ENCODE assay signal across 28 cellular contexts in genomic region chrX:23937100-23937499, GRCh38. TPM values are rescaled to one million over a fixed set of nuclear protein-coding genes. Genes with fewer than 3 reads are reported as not detected.
DNase-seq lines count a peak whose midpoint lies in the region; ATAC-seq and TF ChIP-seq lines count a peak whose summit lies in the region.
"Had no signal": no experiment of that assay in that cellular context is flagged by ENCODE, and none has a peak within 500 bp of the region (broad histone marks: within the 10 kb centered on the region; RNA-seq: fewer than 3 reads in every experiment).

No MANE protein-coding gene starts in this region.

- H3K9me3 ChIP-seq in endodermal cell (ENCODE audit: control insufficient read depth, low read length): no peaks in the 10 kb centered on the region
- H3K9me3 ChIP-seq in CD8-positive, alpha-beta T cell (ENCODE audit: low read length): no peaks in the 10 kb centered on the region
- H3K9me3 ChIP-seq: A549, gastrocnemius medialis had no signal

- H3K27me3 ChIP-seq in endodermal cell (ENCODE audit: control insufficient read depth, insufficient read depth, low read length, poor library complexity, severe bottlenecking): no peaks in the 10 kb centered on the region
- H3K27me3 ChIP-seq in CD8-positive, alpha-beta T cell (ENCODE audit: insufficient read depth, low read length): no peaks in the 10 kb centered on the region
- H3K27me3 ChIP-seq: gastrocnemius medialis had no signal

- no peak overlapping the region for H3K4me3 ChIP-seq in endodermal cell (ENCODE audit: low read length)
- H3K4me3 ChIP-seq in CD8-positive, alpha-beta T cell (ENCODE audit: low read depth, low read length): no peak overlapping the region
- H3K4me3 ChIP-seq: A549, gastrocnemius medialis, SK-N-MC, smooth muscle cell had no signal

- H3K4me3 Mint-ChIP-seq in activated CD4-positive, alpha-beta T cell treated with anti-CD3 and anti-CD28 coated beads, Interleukin-2, amount 10 ng/mL, durations not matched to agents 24 days and 14 days: no peak overlapping the region
- H3K4me3 Mint-ChIP-seq in endodermal cell: no peak overlapping the region
- no peak overlapping the region for H3K4me3 Mint-ChIP-seq in CD8-positive, alpha-beta T cell
- H3K4me3 Mint-ChIP-seq: activated CD4-positive, alpha-beta T cell treated with anti-CD3 and anti-CD28 coated beads for 36 hours; activated naive CD8-positive, alpha-beta T cell treated with anti-CD3 and anti-CD28 coated beads, Interleukin-2, amount 10 ng/mL, durations not matched to agents 7 days and 5 days; mesothelial cell of epicardium; nephron; stimulated activated naive CD8-positive, alpha-beta T cell treated with anti-CD3 and anti-CD28 coated beads, Interleukin-15, amount 100 ng/mL, for 72 hours; T-helper 2 cell treated with Interferon-gamma antibody and Interleukin-4, amounts not matched to agents 5 μg/mL and 100 μg/mL, for 36 hours had no signal

- no peak overlapping the region for H3K9ac ChIP-seq in endodermal cell (ENCODE audit: extremely low read depth, low read length, poor library complexity, severe bottlenecking)

- peaks cover 1% of the 10 kb centered on the region for H3K36me3 Mint-ChIP-seq in activated CD4-positive, alpha-beta T cell treated with anti-CD3 and anti-CD28 coated beads, Interleukin-2, amount 10 ng/mL, durations not matched to agents 24 days and 14 days (ENCODE audit: low read depth)
- H3K36me3 Mint-ChIP-seq in endodermal cell (ENCODE audit: low read depth): no peaks in the 10 kb centered on the region
- H3K36me3 Mint-ChIP-seq in CD8-positive, alpha-beta T cell: no peaks in the 10 kb centered on the region
- H3K36me3 Mint-ChIP-seq: brain, mesothelial cell of epicardium had no signal

- TF ChIP-seq CTCF in endodermal cell (conservative IDR thresholded peaks at IDR 0.05): peak; percentile 59
- TF ChIP-seq CTCF in CD8-positive, alpha-beta T cell (IDR thresholded peaks at IDR 0.05): no peak

- H3K36me3 ChIP-seq in endodermal cell (ENCODE audit: control insufficient read depth, insufficient read depth, low read length): no peaks in the 10 kb centered on the region
- no peaks in the 10 kb centered on the region for H3K36me3 ChIP-seq in CD8-positive, alpha-beta T cell (ENCODE audit: insufficient read depth, low read length)
- H3K36me3 ChIP-seq: gastrocnemius medialis had no signal

- no peaks in the 10 kb centered on the region for H3K27me3 Mint-ChIP-seq in activated CD4-positive, alpha-beta T cell treated with anti-CD3 and anti-CD28 coated beads, Interleukin-2, amount 10 ng/mL, durations not matched to agents 24 days and 14 days
- no peaks in the 10 kb centered on the region for H3K27me3 Mint-ChIP-seq in endodermal cell (ENCODE audit: insufficient read depth)
- no peaks in the 10 kb centered on the region for H3K27me3 Mint-ChIP-seq in CD8-positive, alpha-beta T cell (ENCODE audit: low read depth)
- H3K27me3 Mint-ChIP-seq: activated CD4-positive, alpha-beta T cell treated with anti-CD3 and anti-CD28 coated beads for 36 hours; activated naive CD8-positive, alpha-beta T cell treated with anti-CD3 and anti-CD28 coated beads, Interleukin-2, amount 10 ng/mL, durations not matched to agents 7 days and 5 days; stimulated activated naive CD8-positive, alpha-beta T cell treated with anti-CD3 and anti-CD28 coated beads, Interleukin-15, amount 100 ng/mL, for 72 hours had no signal

- ATAC-seq in CD8-positive, alpha-beta T cell: no peak
- ATAC-seq: activated CD4-positive, alpha-beta T cell treated with anti-CD3 and anti-CD28 coated beads for 36 hours; gastrocnemius medialis; left colon; Panc1; stimulated activated naive CD8-positive, alpha-beta T cell treated with anti-CD3 and anti-CD28 coated beads, Interleukin-15, amount 100 ng/mL, for 72 hours had no signal

- intact Hi-C loops in activated CD4-positive, alpha-beta T cell treated with anti-CD3 and anti-CD28 coated beads, Interleukin-2, amount 10 ng/mL, durations not matched to agents 24 days and 14 days (cut with micrococcal nuclease): no loop called here
- intact Hi-C loops in CD8-positive, alpha-beta T cell (cut with DNase I, micrococcal nuclease): no loop called here

- peaks cover 4% of the 10 kb centered on the region for H3K4me1 Mint-ChIP-seq in activated CD4-positive, alpha-beta T cell treated with anti-CD3 and anti-CD28 coated beads, Interleukin-2, amount 10 ng/mL, durations not matched to agents 24 days and 14 days
- H3K4me1 Mint-ChIP-seq in endodermal cell: no peaks in the 10 kb centered on the region
- H3K4me1 Mint-ChIP-seq in CD8-positive, alpha-beta T cell (ENCODE audit: low read depth): peaks cover 5% of the 10 kb centered on the region

- H3K9me3 Mint-ChIP-seq in activated CD4-positive, alpha-beta T cell treated with anti-CD3 and anti-CD28 coated beads, Interleukin-2, amount 10 ng/mL, durations not matched to agents 24 days and 14 days: no peaks in the 10 kb centered on the region
- H3K9me3 Mint-ChIP-seq in endodermal cell: no peaks in the 10 kb centered on the region
- no peaks in the 10 kb centered on the region for H3K9me3 Mint-ChIP-seq in CD8-positive, alpha-beta T cell
- H3K9me3 Mint-ChIP-seq: activated naive CD8-positive, alpha-beta T cell treated with anti-CD3 and anti-CD28 coated beads, Interleukin-2, amount 10 ng/mL, durations not matched to agents 7 days and 5 days; activated T-helper 2 cell treated with anti-CD3 and anti-CD28 coated beads, Interferon-gamma antibody, Interleukin-2, Interleukin-4, amounts not matched to agents 10 μg/mL and 5 μg/mL and 100 μg/mL, durations not matched to agents 14 hours and 24 hours and 36 hours; brain; mesothelial cell of epicardium; nephron; stimulated activated naive CD8-positive, alpha-beta T cell treated with anti-CD3 and anti-CD28 coated beads, Interleukin-15, amount 100 ng/mL, for 72 hours; T-helper 2 cell treated with Interferon-gamma antibody and Interleukin-4, amounts not matched to agents 5 μg/mL and 100 μg/mL, for 36 hours had no signal

- 83 to 87% methylated on average over 1 to 3 of the region's 4 CpGs for WGBS in endodermal cell (ENCODE audit: insufficient coverage in 1 of 2, insufficient read length in 1 of 2), 2 experiments

- H3K4me1 ChIP-seq in endodermal cell (ENCODE audit: control insufficient read depth, insufficient read depth, low read length): no peaks in the 10 kb centered on the region
- no peaks in the 10 kb centered on the region for H3K4me1 ChIP-seq in CD8-positive, alpha-beta T cell (ENCODE audit: insufficient read depth, low read length)
- H3K4me1 ChIP-seq: gastrocnemius medialis had no signal

- H3K27ac Mint-ChIP-seq in activated CD4-positive, alpha-beta T cell treated with anti-CD3 and anti-CD28 coated beads, Interleukin-2, amount 10 ng/mL, durations not matched to agents 24 days and 14 days: no peak overlapping the region
- H3K27ac Mint-ChIP-seq in endodermal cell: no peak overlapping the region
- H3K27ac Mint-ChIP-seq in CD8-positive, alpha-beta T cell: no peak overlapping the region
- H3K27ac Mint-ChIP-seq: activated CD4-positive, alpha-beta T cell treated with anti-CD3 and anti-CD28 coated beads for 36 hours; activated naive CD8-positive, alpha-beta T cell treated with anti-CD3 and anti-CD28 coated beads, Interleukin-2, amount 10 ng/mL, durations not matched to agents 7 days and 5 days; activated T-helper 2 cell treated with anti-CD3 and anti-CD28 coated beads, Interferon-gamma antibody, Interleukin-2, Interleukin-4, amounts not matched to agents 10 μg/mL and 5 μg/mL and 100 μg/mL, durations not matched to agents 14 hours and 24 hours and 36 hours; mesothelial cell of epicardium; nephron; T-helper 2 cell treated with Interferon-gamma antibody and Interleukin-4, amounts not matched to agents 5 μg/mL and 100 μg/mL, for 36 hours had no signal

- POLR2A ChIA-PET in CD8-positive, alpha-beta T cell (lab: Charles Lee): no interaction called here

- peak; percentile 17 for DNase-seq in activated CD4-positive, alpha-beta T cell treated with anti-CD3 and anti-CD28 coated beads, Interleukin-2, amount 10 ng/mL, durations not matched to agents 24 days and 14 days
- no peak for DNase-seq in activated CD4-positive, alpha-beta T cell treated with anti-CD3 and anti-CD28 coated beads for 4 hours
- DNase-seq in NCI-H524 (lab: John Stamatoyannopoulos, UW) (peak; percentile 63 to 78), endodermal cell (peak; percentile 55), AG08396 (ENCODE audit: low spot score) (no peak), dedifferentiated amniotic fluid mesenchymal stem cell (ENCODE audit: extremely low spot score) (no peak), nucleus accumbens (lab: John Stamatoyannopoulos, UW) (no peak)
- no peak for DNase-seq in CD8-positive, alpha-beta T cell
- DNase-seq: activated CD4-positive, alpha-beta T cell treated with anti-CD3 and anti-CD28 coated beads for 36 hours; activated naive CD8-positive, alpha-beta T cell treated with anti-CD3 and anti-CD28 coated beads, Interleukin-2, amount 10 ng/mL, durations not matched to agents 7 days and 5 days; erythroblast; gastrocnemius medialis; left colon; MM.1S; NCI-H526 treated with DMSO at 0.1 percent for 48 hours; stimulated activated CD4-positive, alpha-beta T cell treated with anti-CD3 and anti-CD28 coated beads, Interleukin-4, amount 100 ng/mL, for 1 hour; stimulated activated naive CD8-positive, alpha-beta T cell treated with anti-CD3 and anti-CD28 coated beads, Interleukin-15, amount 100 ng/mL, for 72 hours had no signal

- no peak overlapping the region for H3K27ac ChIP-seq in endodermal cell (ENCODE audit: low read depth, low read length)
- no peak overlapping the region for H3K27ac ChIP-seq in CD8-positive, alpha-beta T cell (ENCODE audit: low read depth, low read length)
- H3K27ac ChIP-seq: A549, gastrocnemius medialis, SK-N-MC had no signal

- CTCF ChIA-PET in CD8-positive, alpha-beta T cell (lab: Charles Lee): no interaction called here

RNA-seq across cellular contexts. Expression of gene CXorf58, which starts 29.3 kb away (rescaled TPM):
- not detected in 2 replicates for total RNA-seq in activated CD4-positive, alpha-beta T cell treated with anti-CD3 and anti-CD28 coated beads, Interleukin-2, amount 10 ng/mL, durations not matched to agents 24 days and 14 days
- not detected for total RNA-seq in endodermal cell
- polyA plus RNA-seq in endodermal cell (2013, experiment 1 of 2): not detected
- polyA plus RNA-seq in endodermal cell (2013, experiment 2 of 2): not detected
- total RNA-seq in CD8-positive, alpha-beta T cell: not detected
- total RNA-seq: activated naive CD8-positive, alpha-beta T cell treated with anti-CD3 and anti-CD28 coated beads, Interleukin-2, amount 10 ng/mL, durations not matched to agents 7 days and 5 days; dermis microvascular lymphatic vessel endothelial cell; left colon; smooth muscle cell; ureter had no signal
- polyA plus RNA-seq: smooth muscle cell had no signal

RNA-seq across cellular contexts. Expression of gene APOO, which starts 29.4 kb away (rescaled TPM):
- total RNA-seq in activated CD4-positive, alpha-beta T cell treated with anti-CD3 and anti-CD28 coated beads, Interleukin-2, amount 10 ng/mL, durations not matched to agents 24 days and 14 days: 27.1 and 33.7 TPM in 2 replicates
- 10 to 100 TPM; 47.9 to 74.2 TPM for total RNA-seq in endodermal cell
- polyA plus RNA-seq in endodermal cell (2013, experiment 1 of 2): 46.1 TPM
- polyA plus RNA-seq in endodermal cell (2013, experiment 2 of 2): 46.9 TPM
- 1 to 10 TPM; 7.6 to 8.2 TPM for total RNA-seq in CD8-positive, alpha-beta T cell

Comparison
In these comparisons a context has a peak if more than half of its experiments do, and no peak if none do; other contexts are left out.
1. DNase-seq: peak in activated CD4-positive, alpha-beta T cell treated with anti-CD3 and anti-CD28 coated beads, Interleukin-2, amount 10 ng/mL, durations not matched to agents 24 days and 14 days (single experiment), NCI-H524 (2 of 2) and endodermal cell (single experiment); none in activated CD4-positive, alpha-beta T cell treated with anti-CD3 and anti-CD28 coated beads for 4 hours (0 of 2), AG08396 (single experiment), dedifferentiated amniotic fluid mesenchymal stem cell (single experiment), CD8-positive, alpha-beta T cell (0 of 7) and nucleus accumbens (0 of 56).